In the genomic region with DNA sequence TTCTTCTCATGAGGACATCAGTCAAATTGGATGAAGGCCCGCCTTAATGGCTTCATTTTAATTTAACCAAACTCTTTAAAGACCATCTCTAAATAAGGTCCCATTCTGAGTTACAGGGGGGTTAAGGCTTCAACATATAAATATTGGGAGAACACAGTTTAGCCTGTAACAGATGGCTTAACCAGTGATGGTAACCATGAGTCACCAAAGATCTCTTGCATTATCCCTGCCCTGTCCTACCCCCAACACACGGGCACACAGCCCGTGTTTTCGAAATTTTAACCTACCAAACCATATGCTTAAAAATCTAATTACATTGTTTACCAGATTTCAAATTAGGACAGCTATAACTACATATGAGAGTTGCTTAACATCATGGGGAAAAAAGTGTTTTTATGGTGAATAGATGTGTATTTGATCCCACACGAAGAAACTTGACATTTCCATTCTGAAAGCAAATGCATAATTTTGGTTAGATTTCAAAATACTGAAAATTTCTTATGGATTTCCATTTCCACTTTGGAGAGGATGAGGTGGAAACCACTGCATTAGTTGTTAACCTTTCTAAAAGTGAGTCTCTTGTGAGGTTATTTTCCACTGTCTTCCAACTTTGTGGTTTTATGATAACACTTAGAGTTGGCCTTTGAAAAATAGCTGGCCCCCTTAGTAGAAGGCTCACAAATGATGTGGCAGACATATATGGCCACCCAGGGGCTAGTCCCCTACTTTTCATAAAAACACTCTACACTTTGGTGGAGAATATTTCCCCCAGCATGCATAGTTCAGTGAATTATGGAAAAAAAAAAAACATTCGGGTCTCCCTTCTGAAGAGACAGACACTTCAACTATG, we compare ENCODE assay signal across 16 cellular contexts.
"Had no signal": no experiment of that assay in that cellular context is flagged by ENCODE, and none has a peak within 500 bp of the region (broad histone marks: within the 10 kb centered on the region; RNA-seq: fewer than 3 reads in every experiment).

No MANE protein-coding gene starts in this region.

- H2AFZ ChIP-seq: hepatocyte had no signal

- H3K27ac ChIP-seq: cardiac muscle cell, esophagus muscularis mucosa, foreskin keratinocyte, hepatocyte, lower lobe of right lung, thyroid gland, WERI-Rb-1 had no signal

- ATAC-seq: activated T-cell treated with anti-CD3 and anti-CD28 coated beads, Interleukin-2, amount 50 U/mL, for 72 hours; foreskin keratinocyte; lower lobe of right lung; sciatic nerve had no signal

- H3K36me3 ChIP-seq: cardiac muscle cell, esophagus muscularis mucosa, lower lobe of right lung, thyroid gland, WERI-Rb-1 had no signal

- H3K9me3 ChIP-seq: esophagus muscularis mucosa, lower lobe of right lung, thyroid gland had no signal

- H3K4me2 ChIP-seq: hepatocyte had no signal

- H3K4me1 ChIP-seq: esophagus muscularis mucosa, foreskin keratinocyte, lower lobe of right lung, thyroid gland had no signal

- H3K79me2 ChIP-seq: hepatocyte had no signal

- H3K27me3 ChIP-seq: cardiac muscle cell, esophagus muscularis mucosa, foreskin keratinocyte, hepatocyte, thyroid gland had no signal

- DNase-seq: activated CD4-positive, alpha-beta T cell treated with anti-CD3 and anti-CD28 coated beads for 1 hour; activated effector memory CD4-positive, alpha-beta T cell treated with anti-CD3 and anti-CD28 coated beads, Interleukin-2, amount 50 U/mL, for 16 hours; activated naive CD4-positive, alpha-beta T cell treated with anti-CD3 and anti-CD28 coated beads, Interleukin-2, amount 50 U/mL, for 16 hours; activated T-cell treated with anti-CD3 and anti-CD28 coated beads, Interleukin-2, amount 50 U/mL, for 72 hours; aorta; effector memory CD4-positive, alpha-beta T cell; foreskin keratinocyte; lower lobe of right lung; stimulated activated CD4-positive, alpha-beta T cell treated with anti-CD3 and anti-CD28 coated beads, Interleukin-4, amount 100 ng/mL, for 4 hours; stimulated activated naive B cell treated with anti-CD40 and anti-IgM and Interleukin-4, amounts not matched to agents 10 μg/mL and 1 μg/mL and 100 μg/mL, for 72 hours; thyroid gland; WERI-Rb-1 had no signal

- H3K4me3 ChIP-seq: cardiac muscle cell, esophagus muscularis mucosa, hepatocyte, lower lobe of right lung, thyroid gland had no signal
